Comparison of ENCODE assay signal across 19 cellular contexts in the genomic region with DNA sequence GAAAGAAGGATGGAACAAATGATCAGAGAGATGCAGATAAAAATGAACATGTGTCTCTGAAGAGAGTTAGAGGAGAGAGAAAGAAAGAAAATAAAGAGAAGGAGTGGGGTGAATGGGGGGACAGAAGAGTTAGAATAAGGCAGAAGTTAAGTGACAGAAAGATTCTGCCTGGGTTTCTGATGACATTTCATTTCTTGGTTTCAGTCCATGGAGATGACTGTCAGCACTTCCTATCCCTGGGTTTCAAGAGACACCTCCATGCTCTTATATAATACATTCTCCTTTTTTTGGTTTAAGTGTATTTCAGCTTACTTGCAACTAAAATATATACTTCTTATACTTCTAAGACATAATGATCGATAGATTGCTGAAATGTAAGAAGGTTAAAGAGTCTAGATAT.
"Had no signal": no experiment of that assay in that cellular context is flagged by ENCODE, and none has a peak within 500 bp of the region (broad histone marks: within the 10 kb centered on the region; RNA-seq: fewer than 3 reads in every experiment).

No MANE protein-coding gene starts in this region.

- H3K27ac ChIP-seq: SJCRH30 had no signal

- ATAC-seq: Panc1, Right ventricle myocardium inferior had no signal

- H3K4me3 ChIP-seq: MG63, SJCRH30 had no signal

- DNase-seq: KBM-7, MG63, NCI-H1048, NCI-H1105, NCI-H1417, NCI-H1436 treated with DMSO at 0.1 percent for 48 hours, NCI-H1694, NCI-H1930, NCI-H2081, NCI-H2107, NCI-H2227 treated with DMSO at 0.1 percent for 48 hours, NCI-H524, NCI-H526 treated with DMSO at 0.1 percent for 48 hours, NCI-H748 treated with DMSO at 0.1 percent for 48 hours, PC-3, SHP77 treated with DMSO at 0.1 percent for 48 hours, SJCRH30 had no signal

- H3K27me3 ChIP-seq: MG63, SJCRH30 had no signal
